ENCODE assay signal across 27 cellular contexts in the genomic region with DNA sequence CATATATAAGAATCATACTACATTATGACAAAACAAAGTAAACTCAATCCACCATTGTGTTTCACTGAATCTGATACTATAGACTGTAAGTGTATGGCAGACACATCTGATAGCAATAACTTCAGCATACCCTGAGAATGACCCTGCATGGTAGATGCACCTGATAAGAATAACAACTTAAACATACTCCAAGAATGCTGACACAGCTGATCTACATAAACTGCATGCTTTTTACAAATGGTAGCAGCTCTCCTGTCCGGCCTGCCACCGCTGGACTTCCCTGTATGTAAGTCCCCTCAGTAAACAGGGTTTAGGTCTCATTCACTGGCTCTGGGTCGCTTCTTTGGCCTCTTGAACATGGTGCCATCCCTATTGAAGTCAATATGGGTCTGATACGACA.
"Had no signal": no experiment of that assay in that cellular context is flagged by ENCODE, and none has a peak within 500 bp of the region (broad histone marks: within the 10 kb centered on the region; RNA-seq: fewer than 3 reads in every experiment).

No MANE protein-coding gene starts in this region.

- H3K9me3 Mint-ChIP-seq: memory B cell; mesothelial cell of epicardium; natural killer cell; neural progenitor cell; stimulated activated memory B cell treated with anti-CD40 and anti-IgM and Interleukin-4, amounts not matched to agents 10 μg/mL and 1 μg/mL and 100 μg/mL, for 72 hours; stimulated activated naive CD8-positive, alpha-beta T cell treated with anti-CD3 and anti-CD28 coated beads, Interleukin-15, Interleukin-2, amounts not matched to agents 100 ng/mL and 50 ng/mL, for 24 hours had no signal

- H3K4me2 ChIP-seq: hepatocyte, neural progenitor cell had no signal

- H3K4me3 Mint-ChIP-seq: memory B cell; mesothelial cell of epicardium; natural killer cell; neural progenitor cell; stimulated activated memory B cell treated with anti-CD40 and anti-IgM and Interleukin-4, amounts not matched to agents 10 μg/mL and 1 μg/mL and 100 μg/mL, for 72 hours; stimulated activated naive CD8-positive, alpha-beta T cell treated with anti-CD3 and anti-CD28 coated beads, Interleukin-15, Interleukin-2, amounts not matched to agents 100 ng/mL and 50 ng/mL, for 24 hours had no signal

- H2AFZ ChIP-seq: hepatocyte, neural progenitor cell had no signal

- H3K4me1 ChIP-seq: prostate gland, spleen, testis had no signal

- H3K27ac ChIP-seq: coronary artery, hepatocyte, left ventricle myocardium inferior, lower lobe of right lung, neural progenitor cell, pancreas, prostate gland, spleen, testis, transverse colon had no signal

- H3K36me3 Mint-ChIP-seq: natural killer cell, neural progenitor cell had no signal

- H3K9ac ChIP-seq: neural progenitor cell had no signal

- H3K27me3 ChIP-seq: dorsolateral prefrontal cortex, hepatocyte, neural progenitor cell, pancreas, spleen, testis, transverse colon had no signal

- H3K4me3 ChIP-seq: coronary artery, dorsolateral prefrontal cortex, hepatocyte, left ventricle myocardium inferior, lower lobe of right lung, neural progenitor cell, pancreas, prostate gland, spleen, testis, transverse colon had no signal

- H3K9me3 ChIP-seq: left ventricle myocardium inferior, lower lobe of right lung, pancreas, prostate gland, spleen, testis, transverse colon had no signal

- FAIRE-seq: kidney, pancreas had no signal

- H3K79me2 ChIP-seq: hepatocyte had no signal

- ATAC-seq: left cardiac atrium; lower lobe of right lung; natural killer cell; pancreas; sciatic nerve; stimulated activated memory B cell treated with anti-CD40 and anti-IgM and Interleukin-4, amounts not matched to agents 10 μg/mL and 1 μg/mL and 100 μg/mL, for 72 hours had no signal

- H3K27me3 Mint-ChIP-seq: memory B cell; stimulated activated memory B cell treated with anti-CD40 and anti-IgM and Interleukin-4, amounts not matched to agents 10 μg/mL and 1 μg/mL and 100 μg/mL, for 72 hours; stimulated activated naive CD8-positive, alpha-beta T cell treated with anti-CD3 and anti-CD28 coated beads, Interleukin-15, Interleukin-2, amounts not matched to agents 100 ng/mL and 50 ng/mL, for 24 hours had no signal

- H3K36me3 ChIP-seq: lower lobe of right lung, neural progenitor cell, pancreas, prostate gland, transverse colon had no signal

- DNase-seq: dorsolateral prefrontal cortex; effector CD8-positive, alpha-beta T cell; foreskin melanocyte; head of caudate nucleus; kidney; left cardiac atrium; left ventricle myocardium inferior; lower lobe of right lung; natural killer cell; occipital lobe; pancreas; retina; spleen; stimulated activated CD4-positive, alpha-beta T cell treated with anti-CD3 and anti-CD28 coated beads, Interleukin-15, amount 100 ng/mL, for 24 hours; stimulated activated CD4-positive, alpha-beta T cell treated with anti-CD3 and anti-CD28 coated beads, Interleukin-1b, Interleukin-23, amount 100 ng/mL, for 48 hours; stimulated activated CD4-positive, alpha-beta T cell treated with anti-CD3 and anti-CD28 coated beads, Interleukin-4, amount 100 ng/mL, for 24 hours; testis; transverse colon had no signal

- H3K27ac Mint-ChIP-seq: memory B cell; mesothelial cell of epicardium; natural killer cell; neural progenitor cell; stimulated activated memory B cell treated with anti-CD40 and anti-IgM and Interleukin-4, amounts not matched to agents 10 μg/mL and 1 μg/mL and 100 μg/mL, for 72 hours; stimulated activated naive CD8-positive, alpha-beta T cell treated with anti-CD3 and anti-CD28 coated beads, Interleukin-15, Interleukin-2, amounts not matched to agents 100 ng/mL and 50 ng/mL, for 24 hours had no signal
